1 cellular context compared by ENCODE assay signal in the genomic region with DNA sequence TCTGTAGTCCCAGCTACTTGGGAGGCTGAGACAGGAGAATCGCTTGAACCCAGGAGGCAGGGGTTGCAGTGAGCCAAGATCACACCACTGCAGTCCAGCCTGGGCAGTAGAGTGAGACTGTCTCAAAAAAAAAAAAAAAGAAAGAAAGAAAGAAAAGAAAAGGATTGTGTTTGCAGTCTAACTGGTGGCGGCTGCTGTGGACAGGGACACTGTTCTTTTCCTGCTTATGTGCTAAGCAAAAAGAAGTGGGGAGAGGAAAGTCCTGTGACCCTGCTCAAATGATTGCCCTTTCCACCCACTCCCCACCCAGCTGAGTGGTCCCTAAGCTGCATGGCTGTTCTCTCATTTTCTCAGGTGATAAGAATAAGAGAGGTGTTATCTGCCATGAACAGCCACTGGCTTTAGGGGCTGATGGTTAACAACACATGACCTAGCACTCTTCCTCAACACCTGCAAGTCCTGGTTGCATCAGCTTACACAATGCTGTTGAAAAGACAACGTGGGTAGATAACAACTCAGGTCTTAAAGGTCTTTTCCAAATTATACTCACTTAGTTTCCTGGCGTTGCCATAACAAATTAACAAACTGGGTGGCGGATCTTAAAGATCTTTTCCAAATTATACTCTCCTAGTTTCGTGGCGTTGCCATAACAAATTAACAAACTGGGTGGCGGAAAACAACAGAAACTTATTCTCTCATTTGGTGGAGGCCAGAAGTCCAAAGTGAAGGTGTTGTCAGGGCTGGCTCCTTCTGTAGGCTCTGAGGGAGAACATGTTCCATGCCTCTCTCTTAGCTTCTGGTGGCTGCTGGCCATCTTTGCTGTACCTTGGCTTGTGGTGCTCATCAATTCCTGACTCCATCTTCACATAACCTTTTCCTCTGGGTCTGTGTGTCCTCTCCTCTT.
TF ChIP-seq lines count a peak whose summit lies in the region.

No MANE protein-coding gene starts in this region.

TF ChIP-seq in K562, 482 proteins besides CTCF, POLR2A, EP300 and RAD21 (continued from another document):
- TF ChIP-seq YY1 (IDR thresholded peaks at IDR 0.05; ENCODE audit: borderline replicate concordance in 1 of 3, control insufficient read depth in 1 of 3, extremely low read depth in 1 of 3, insufficient read depth in 3 of 3, insufficient read length in 1 of 3, insufficient replicate concordance in 2 of 3, low read depth in 1 of 3, low read length in 2 of 3) (no peak), HCFC1 (IDR thresholded peaks at IDR 0.05; ENCODE audit: low read depth, low read length) (peak; percentile 59), ZNF232 (CRISPR knock-in tag; IDR thresholded peaks at IDR 0.05) (no peak), SETDB1 (IDR thresholded peaks at IDR 0.05; ENCODE audit: low read length) (no peak), KDM1A (IDR thresholded peaks at IDR 0.05) (peak; percentile 92 to 94)
